Comparison of ENCODE assay signal across 1 cellular context in genomic region chr17:72518810-72519597, GRCh38.
TF ChIP-seq lines count a peak whose summit lies in the region.

No MANE protein-coding gene starts in this region.

TF ChIP-seq in HepG2, 621 proteins besides CTCF, POLR2A, EP300 and RAD21 (continued from another document and continues in another):
- no peak for TF ChIP-seq IKZF1 (IDR thresholded peaks at IDR 0.05)
- TF ChIP-seq MTF1 (CRISPR knock-in tag; IDR thresholded peaks at IDR 0.05): no peak
- TF ChIP-seq U2AF2 (IDR thresholded peaks at IDR 0.05; ENCODE audit: low read depth, low read length): no peak
- 0 out of 2 replicates have a peak, but pooled peaks have one; percentile 55 for TF ChIP-seq ZNF251 (CRISPR knock-in tag; IDR thresholded peaks at IDR 0.05)
- no peak for TF ChIP-seq ZNF232 (CRISPR knock-in tag; IDR thresholded peaks at IDR 0.05; ENCODE audit: borderline replicate concordance)
- no peak for TF ChIP-seq SMARCC2 (IDR thresholded peaks at IDR 0.05)
- no peak for TF ChIP-seq POGZ (CRISPR knock-in tag; IDR thresholded peaks at IDR 0.05)
- no peak for TF ChIP-seq ZNF296 (CRISPR knock-in tag; conservative IDR thresholded peaks at IDR 0.05)
- no peak for TF ChIP-seq ZNF761 (CRISPR knock-in tag; conservative IDR thresholded peaks at IDR 0.05)
- no peak for TF ChIP-seq REL (CRISPR knock-in tag; conservative IDR thresholded peaks at IDR 0.05)
- TF ChIP-seq TBX2 (CRISPR knock-in tag; IDR thresholded peaks at IDR 0.05; ENCODE audit: borderline replicate concordance): peak; percentile 98
- TF ChIP-seq MIXL1 (CRISPR knock-in tag; IDR thresholded peaks at IDR 0.05): peak; percentile 88; the same call in 1 of the 2 replicates
- peak; percentile 93 for TF ChIP-seq FOXA1 (IDR thresholded peaks at IDR 0.05)
- peak; percentile 99 for TF ChIP-seq FOXA1 (CRISPR knock-in tag; IDR thresholded peaks at IDR 0.05)
- TF ChIP-seq, protein P1, sequence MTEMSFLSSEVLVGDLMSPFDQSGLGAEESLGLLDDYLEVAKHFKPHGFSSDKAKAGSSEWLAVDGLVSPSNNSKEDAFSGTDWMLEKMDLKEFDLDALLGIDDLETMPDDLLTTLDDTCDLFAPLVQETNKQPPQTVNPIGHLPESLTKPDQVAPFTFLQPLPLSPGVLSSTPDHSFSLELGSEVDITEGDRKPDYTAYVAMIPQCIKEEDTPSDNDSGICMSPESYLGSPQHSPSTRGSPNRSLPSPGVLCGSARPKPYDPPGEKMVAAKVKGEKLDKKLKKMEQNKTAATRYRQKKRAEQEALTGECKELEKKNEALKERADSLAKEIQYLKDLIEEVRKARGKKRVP (CRISPR knock-in tag; IDR thresholded peaks at IDR 0.05): peak in 1 of 2 experiments; percentile 67; a peak in 1 of 4 replicates
- no peak for TF ChIP-seq KDM1A (CRISPR knock-in tag; IDR thresholded peaks at IDR 0.05)
- TF ChIP-seq, protein P2, sequence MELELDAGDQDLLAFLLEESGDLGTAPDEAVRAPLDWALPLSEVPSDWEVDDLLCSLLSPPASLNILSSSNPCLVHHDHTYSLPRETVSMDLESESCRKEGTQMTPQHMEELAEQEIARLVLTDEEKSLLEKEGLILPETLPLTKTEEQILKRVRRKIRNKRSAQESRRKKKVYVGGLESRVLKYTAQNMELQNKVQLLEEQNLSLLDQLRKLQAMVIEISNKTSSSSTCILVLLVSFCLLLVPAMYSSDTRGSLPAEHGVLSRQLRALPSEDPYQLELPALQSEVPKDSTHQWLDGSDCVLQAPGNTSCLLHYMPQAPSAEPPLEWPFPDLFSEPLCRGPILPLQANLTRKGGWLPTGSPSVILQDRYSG (CRISPR knock-in tag; IDR thresholded peaks at IDR 0.05): 0 out of 2 replicates have a peak, but pooled peaks have one; percentile 24
- TF ChIP-seq TFDP1 (CRISPR knock-in tag; IDR thresholded peaks at IDR 0.05; ENCODE audit: borderline replicate concordance): peak; percentile 67; the same call in 1 of the 2 replicates
- no peak for TF ChIP-seq WIZ (CRISPR knock-in tag; IDR thresholded peaks at IDR 0.05)
- TF ChIP-seq GATAD1 (CRISPR knock-in tag; IDR thresholded peaks at IDR 0.05): no peak; the same call in 1 of the 2 replicates
- peak; percentile 85; the same call in 1 of the 2 replicates for TF ChIP-seq HMG20B (CRISPR knock-in tag; conservative IDR thresholded peaks at IDR 0.05)
- no peak for TF ChIP-seq ZNF34 (CRISPR knock-in tag; IDR thresholded peaks at IDR 0.05; ENCODE audit: borderline replicate concordance)
- TF ChIP-seq ZNF451 (CRISPR knock-in tag; IDR thresholded peaks at IDR 0.05): no peak; the same call in 1 of the 2 replicates
- no peak; the same call in 1 of the 2 replicates for TF ChIP-seq SATB2 (CRISPR knock-in tag; IDR thresholded peaks at IDR 0.05)
- TF ChIP-seq HOXA5 (CRISPR knock-in tag; IDR thresholded peaks at IDR 0.05): no peak; the same call in none of the 2 replicates
- peak; percentile 66 for TF ChIP-seq TBL1XR1 (IDR thresholded peaks at IDR 0.05; ENCODE audit: borderline replicate concordance, low read length, partially characterized antibody)
- TF ChIP-seq ZNF20 (CRISPR knock-in tag; IDR thresholded peaks at IDR 0.05): no peak
- peak; percentile 99 for TF ChIP-seq ZNF746 (CRISPR knock-in tag; IDR thresholded peaks at IDR 0.05)
- TF ChIP-seq STAG1 (CRISPR knock-in tag; IDR thresholded peaks at IDR 0.05): peak; percentile 15
- TF ChIP-seq ZKSCAN8 (CRISPR knock-in tag; IDR thresholded peaks at IDR 0.05; ENCODE audit: borderline replicate concordance): no peak; the same call in 1 of the 2 replicates
- 0 out of 2 replicates have a peak, but pooled peaks have one; percentile 45 for TF ChIP-seq HES4 (CRISPR knock-in tag; IDR thresholded peaks at IDR 0.05; ENCODE audit: borderline replicate concordance)
- TF ChIP-seq, protein P3, sequence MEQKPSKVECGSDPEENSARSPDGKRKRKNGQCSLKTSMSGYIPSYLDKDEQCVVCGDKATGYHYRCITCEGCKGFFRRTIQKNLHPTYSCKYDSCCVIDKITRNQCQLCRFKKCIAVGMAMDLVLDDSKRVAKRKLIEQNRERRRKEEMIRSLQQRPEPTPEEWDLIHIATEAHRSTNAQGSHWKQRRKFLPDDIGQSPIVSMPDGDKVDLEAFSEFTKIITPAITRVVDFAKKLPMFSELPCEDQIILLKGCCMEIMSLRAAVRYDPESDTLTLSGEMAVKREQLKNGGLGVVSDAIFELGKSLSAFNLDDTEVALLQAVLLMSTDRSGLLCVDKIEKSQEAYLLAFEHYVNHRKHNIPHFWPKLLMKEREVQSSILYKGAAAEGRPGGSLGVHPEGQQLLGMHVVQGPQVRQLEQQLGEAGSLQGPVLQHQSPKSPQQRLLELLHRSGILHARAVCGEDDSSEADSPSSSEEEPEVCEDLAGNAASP (CRISPR knock-in tag; IDR thresholded peaks at IDR 0.05; ENCODE audit: borderline replicate concordance): peak; percentile 81; the same call in 1 of the 2 replicates
- TF ChIP-seq NR3C1 (CRISPR knock-in tag; IDR thresholded peaks at IDR 0.05): no peak
- TF ChIP-seq ZFP1 (CRISPR knock-in tag; IDR thresholded peaks at IDR 0.05): no peak
- no peak for TF ChIP-seq ATRX (CRISPR knock-in tag; IDR thresholded peaks at IDR 0.05; ENCODE audit: borderline replicate concordance)
- no peak for TF ChIP-seq PAWR (CRISPR knock-in tag; IDR thresholded peaks at IDR 0.05; ENCODE audit: borderline replicate concordance)
- TF ChIP-seq TCF7 (IDR thresholded peaks at IDR 0.05; ENCODE audit: low read depth): peak; percentile 90
- no peak for TF ChIP-seq DDIT3 (CRISPR knock-in tag; IDR thresholded peaks at IDR 0.05)
- no peak for TF ChIP-seq GLMP (CRISPR knock-in tag; IDR thresholded peaks at IDR 0.05; ENCODE audit: borderline replicate concordance)
- TF ChIP-seq, protein P4, sequence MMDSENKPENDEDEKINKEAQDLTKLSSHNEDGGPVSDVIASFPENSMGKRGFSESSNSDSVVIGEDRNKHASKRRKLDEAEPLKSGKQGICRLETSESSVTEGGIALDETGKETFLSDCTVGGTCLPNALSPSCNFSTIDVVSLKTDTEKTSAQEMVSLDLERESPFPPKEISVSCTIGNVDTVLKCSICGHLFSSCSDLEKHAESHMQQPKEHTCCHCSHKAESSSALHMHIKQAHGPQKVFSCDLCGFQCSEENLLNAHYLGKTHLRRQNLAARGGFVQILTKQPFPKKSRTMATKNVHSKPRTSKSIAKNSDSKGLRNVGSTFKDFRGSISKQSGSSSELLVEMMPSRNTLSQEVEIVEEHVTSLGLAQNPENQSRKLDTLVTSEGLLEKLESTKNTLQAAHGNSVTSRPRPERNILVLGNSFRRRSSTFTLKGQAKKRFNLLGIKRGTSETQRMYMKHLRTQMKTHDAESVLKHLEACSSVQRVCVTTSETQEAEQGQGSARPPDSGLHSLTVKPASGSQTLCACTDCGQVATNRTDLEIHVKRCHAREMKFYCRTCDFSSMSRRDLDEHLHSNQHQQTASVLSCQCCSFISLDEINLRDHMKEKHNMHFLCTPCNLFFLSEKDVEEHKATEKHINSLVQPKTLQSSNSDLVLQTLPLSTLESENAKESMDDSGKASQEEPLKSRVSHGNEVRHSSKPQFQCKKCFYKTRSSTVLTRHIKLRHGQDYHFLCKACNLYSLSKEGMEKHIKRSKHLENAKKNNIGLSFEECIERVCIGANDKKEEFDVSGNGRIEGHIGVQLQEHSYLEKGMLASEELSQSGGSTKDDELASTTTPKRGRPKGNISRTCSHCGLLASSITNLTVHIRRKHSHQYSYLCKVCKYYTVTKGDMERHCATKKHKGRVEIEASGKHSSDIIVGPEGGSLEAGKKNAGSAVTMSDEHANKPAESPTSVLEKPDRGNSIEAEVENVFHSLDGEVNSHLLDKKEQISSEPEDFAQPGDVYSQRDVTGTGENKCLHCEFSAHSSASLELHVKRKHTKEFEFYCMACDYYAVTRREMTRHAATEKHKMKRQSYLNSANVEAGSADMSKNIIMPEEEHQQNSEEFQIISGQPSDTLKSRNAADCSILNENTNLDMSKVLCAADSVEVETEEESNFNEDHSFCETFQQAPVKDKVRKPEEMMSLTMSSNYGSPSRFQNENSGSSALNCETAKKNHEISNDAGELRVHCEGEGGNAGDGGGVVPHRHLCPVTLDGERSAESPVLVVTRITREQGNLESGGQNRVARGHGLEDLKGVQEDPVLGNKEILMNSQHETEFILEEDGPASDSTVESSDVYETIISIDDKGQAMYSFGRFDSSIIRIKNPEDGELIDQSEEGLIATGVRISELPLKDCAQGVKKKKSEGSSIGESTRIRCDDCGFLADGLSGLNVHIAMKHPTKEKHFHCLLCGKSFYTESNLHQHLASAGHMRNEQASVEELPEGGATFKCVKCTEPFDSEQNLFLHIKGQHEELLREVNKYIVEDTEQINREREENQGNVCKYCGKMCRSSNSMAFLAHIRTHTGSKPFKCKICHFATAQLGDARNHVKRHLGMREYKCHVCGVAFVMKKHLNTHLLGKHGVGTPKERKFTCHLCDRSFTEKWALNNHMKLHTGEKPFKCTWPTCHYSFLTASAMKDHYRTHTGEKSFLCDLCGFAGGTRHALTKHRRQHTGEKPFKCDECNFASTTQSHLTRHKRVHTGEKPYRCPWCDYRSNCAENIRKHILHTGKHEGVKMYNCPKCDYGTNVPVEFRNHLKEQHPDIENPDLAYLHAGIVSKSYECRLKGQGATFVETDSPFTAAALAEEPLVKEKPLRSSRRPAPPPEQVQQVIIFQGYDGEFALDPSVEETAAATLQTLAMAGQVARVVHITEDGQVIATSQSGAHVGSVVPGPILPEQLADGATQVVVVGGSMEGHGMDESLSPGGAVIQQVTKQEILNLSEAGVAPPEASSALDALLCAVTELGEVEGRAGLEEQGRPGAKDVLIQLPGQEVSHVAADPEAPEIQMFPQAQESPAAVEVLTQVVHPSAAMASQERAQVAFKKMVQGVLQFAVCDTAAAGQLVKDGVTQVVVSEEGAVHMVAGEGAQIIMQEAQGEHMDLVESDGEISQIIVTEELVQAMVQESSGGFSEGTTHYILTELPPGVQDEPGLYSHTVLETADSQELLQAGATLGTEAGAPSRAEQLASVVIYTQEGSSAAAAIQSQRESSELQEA (CRISPR knock-in tag; IDR thresholded peaks at IDR 0.05; ENCODE audit: not compliant biosample characterization): peak; percentile 57
- TF ChIP-seq XRCC5 (optimal IDR thresholded peaks at IDR 0.05; ENCODE audit: low read length): peak; percentile 31
- no peak; the same call in 1 of the 2 replicates for TF ChIP-seq CBX5 (CRISPR knock-in tag; IDR thresholded peaks at IDR 0.05; ENCODE audit: borderline replicate concordance)
- peak; percentile 82 for TF ChIP-seq FOSL2 (CRISPR knock-in tag; IDR thresholded peaks at IDR 0.05)
- peak; percentile 46 for TF ChIP-seq ZFP36 (IDR thresholded peaks at IDR 0.05; ENCODE audit: borderline replicate concordance, low read depth, low read length, partially characterized antibody)
- TF ChIP-seq ZNF709 (CRISPR knock-in tag; IDR thresholded peaks at IDR 0.05): no peak; the same call in 1 of the 2 replicates
- peak; percentile 64 for TF ChIP-seq HNF4A (CRISPR knock-in tag; IDR thresholded peaks at IDR 0.05)
- TF ChIP-seq ZNF652 (CRISPR knock-in tag; IDR thresholded peaks at IDR 0.05; ENCODE audit: borderline replicate concordance, low read depth): peak; percentile 49
- TF ChIP-seq, protein P5, sequence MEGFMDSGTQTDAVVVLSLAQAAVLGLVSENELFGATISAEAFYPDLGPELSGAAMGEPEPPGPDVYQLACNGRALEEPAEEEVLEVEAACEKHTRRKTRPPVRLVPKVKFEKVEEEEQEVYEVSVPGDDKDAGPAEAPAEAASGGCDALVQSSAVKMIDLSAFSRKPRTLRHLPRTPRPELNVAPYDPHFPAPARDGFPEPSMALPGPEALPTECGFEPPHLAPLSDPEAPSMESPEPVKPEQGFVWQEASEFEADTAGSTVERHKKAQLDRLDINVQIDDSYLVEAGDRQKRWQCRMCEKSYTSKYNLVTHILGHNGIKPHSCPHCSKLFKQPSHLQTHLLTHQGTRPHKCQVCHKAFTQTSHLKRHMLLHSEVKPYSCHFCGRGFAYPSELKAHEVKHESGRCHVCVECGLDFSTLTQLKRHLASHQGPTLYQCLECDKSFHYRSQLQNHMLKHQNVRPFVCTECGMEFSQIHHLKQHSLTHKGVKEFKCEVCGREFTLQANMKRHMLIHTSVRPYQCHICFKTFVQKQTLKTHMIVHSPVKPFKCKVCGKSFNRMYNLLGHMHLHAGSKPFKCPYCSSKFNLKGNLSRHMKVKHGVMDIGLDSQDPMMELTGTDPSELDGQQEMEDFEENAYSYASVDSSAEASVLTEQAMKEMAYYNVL (CRISPR knock-in tag; IDR thresholded peaks at IDR 0.05; ENCODE audit: borderline replicate concordance): peak; percentile 52; the same call in 1 of the 2 replicates
- TF ChIP-seq ZNF749 (CRISPR knock-in tag; IDR thresholded peaks at IDR 0.05; ENCODE audit: borderline replicate concordance): no peak; the same call in 1 of the 2 replicates
- TF ChIP-seq KAT8 (CRISPR knock-in tag; IDR thresholded peaks at IDR 0.05): peak; percentile 72
- no peak for TF ChIP-seq ZZZ3 (CRISPR knock-in tag; IDR thresholded peaks at IDR 0.05; ENCODE audit: borderline replicate concordance)
- no peak; the same call in 2 of the 3 replicates for TF ChIP-seq MXI1 (IDR thresholded peaks at IDR 0.05; ENCODE audit: borderline replicate concordance, low read depth, low read length)
- TF ChIP-seq CBX2 (IDR thresholded peaks at IDR 0.05; ENCODE audit: low read depth, low read length): no peak
- TF ChIP-seq CBX2 (CRISPR knock-in tag; IDR thresholded peaks at IDR 0.05; ENCODE audit: low read depth): peak; percentile 94; the same call in 1 of the 2 replicates
- no peak for TF ChIP-seq ZNF674 (CRISPR knock-in tag; IDR thresholded peaks at IDR 0.05; ENCODE audit: low read depth)
- no peak for TF ChIP-seq ZNF879 (CRISPR knock-in tag; IDR thresholded peaks at IDR 0.05)
